Comparison of ENCODE assay signal across 8 cellular contexts in genomic region chr10:133378251-133379096, GRCh38. TPM values are rescaled to one million over a fixed set of nuclear protein-coding genes. Genes with fewer than 3 reads are reported as not detected.
A peak's percentile ranks its signal among the peaks of the same experiment; 100 is the strongest.
DNase-seq lines count a peak whose midpoint lies in the region; ATAC-seq and TF ChIP-seq lines count a peak whose summit lies in the region.

No MANE protein-coding gene starts in this region.

- peaks cover 5% of the 10 kb centered on the region for H3K4me1 ChIP-seq in RWPE2 (ENCODE audit: insufficient read depth, poor library complexity, severe bottlenecking)

- no peaks in the 10 kb centered on the region for H3K36me3 ChIP-seq in RWPE2 (ENCODE audit: low read depth)

- H3K4me1 Mint-ChIP-seq in activated naive CD8-positive, alpha-beta T cell treated with anti-CD3 and anti-CD28 coated beads, Interleukin-2, amount 50 U/mL, for 24 hours: peaks cover 12% of the 10 kb centered on the region

- H3K9me3 Mint-ChIP-seq in activated naive CD8-positive, alpha-beta T cell treated with anti-CD3 and anti-CD28 coated beads, Interleukin-2, amount 50 U/mL, for 24 hours: no peaks in the 10 kb centered on the region

- H3K27me3 Mint-ChIP-seq in activated naive CD8-positive, alpha-beta T cell treated with anti-CD3 and anti-CD28 coated beads, Interleukin-2, amount 50 U/mL, for 24 hours: peaks cover 1% of the 10 kb centered on the region

- no peaks in the 10 kb centered on the region for H3K9me3 ChIP-seq in RWPE2 (ENCODE audit: severe bottlenecking)

- TF ChIP-seq CTCF in RWPE2 (IDR thresholded peaks at IDR 0.05; ENCODE audit: poor library complexity, severe bottlenecking): no peak

- peak overlapping the region; percentile 73 for H3K4me3 Mint-ChIP-seq in activated naive CD8-positive, alpha-beta T cell treated with anti-CD3 and anti-CD28 coated beads, Interleukin-2, amount 50 U/mL, for 24 hours

- H3K27ac Mint-ChIP-seq in activated naive CD8-positive, alpha-beta T cell treated with anti-CD3 and anti-CD28 coated beads, Interleukin-2, amount 50 U/mL, for 24 hours: no peak overlapping the region

- peak overlapping the region; percentile 47 for H3K4me3 ChIP-seq in RWPE2 (ENCODE audit: severe bottlenecking)

- H3K27me3 ChIP-seq in RWPE2 (ENCODE audit: insufficient read depth, poor library complexity, severe bottlenecking): no peaks in the 10 kb centered on the region

- H3K27ac ChIP-seq in RWPE2 (ENCODE audit: poor library complexity, severe bottlenecking): no peak overlapping the region

- ATAC-seq in GM19025 (IDR thresholded peaks at IDR 0.05; ENCODE audit: low read depth, unreplicated experiment) (peak; percentile 41), HG03280 (IDR thresholded peaks at IDR 0.05; ENCODE audit: unreplicated experiment) (peak; percentile 31), RWPE2 (ENCODE audit: low read depth) (peak; percentile 45), Right ventricle myocardium superior (ENCODE audit: poor library complexity) (peak; percentile 88)
- ATAC-seq in activated naive CD8-positive, alpha-beta T cell treated with anti-CD3 and anti-CD28 coated beads, Interleukin-2, amount 50 U/mL, for 24 hours: peak; percentile 34

- peak; percentile 70 for DNase-seq in Ammon's horn (ENCODE audit: low spot score)
- DNase-seq in RWPE2 (ENCODE audit: low spot score): no peak
- DNase-seq in activated naive CD8-positive, alpha-beta T cell treated with anti-CD3 and anti-CD28 coated beads, Interleukin-2, amount 50 U/mL, for 24 hours: peak; percentile 65
- DNase-seq in Right ventricle myocardium superior: peak; percentile 85
- DNase-seq in occipital lobe (lab: John Stamatoyannopoulos, UW): peak; percentile 38
- DNase-seq in NCI-H1048 (lab: John Stamatoyannopoulos, UW): no peak

- H3K36me3 Mint-ChIP-seq in activated naive CD8-positive, alpha-beta T cell treated with anti-CD3 and anti-CD28 coated beads, Interleukin-2, amount 50 U/mL, for 24 hours (ENCODE audit: low read depth): peaks cover 2% of the 10 kb centered on the region

- intact Hi-C loops in Right ventricle myocardium superior (cut with DNase I): no loop called here

RNA-seq across cellular contexts. Expression of gene PAOX, which starts 0.6 kb away (rescaled TPM):
- total RNA-seq in Right ventricle myocardium superior (3.4 TPM), occipital lobe (10.1 TPM)

RNA-seq across cellular contexts. Expression of gene ECHS1, which starts 5.3 kb away (rescaled TPM):
- total RNA-seq in Right ventricle myocardium superior (239 TPM), occipital lobe (28.2 TPM)

RNA-seq across cellular contexts. Expression of gene MTG1, which starts 15.5 kb away (rescaled TPM):
- 14.7 TPM for total RNA-seq in Right ventricle myocardium superior
- 14.8 TPM for total RNA-seq in occipital lobe

RNA-seq across cellular contexts. Expression of gene FUOM, which starts 20.7 kb away (rescaled TPM):
- total RNA-seq in Right ventricle myocardium superior (7.4 TPM), occipital lobe (6.9 TPM)

RNA-seq across cellular contexts. Expression of gene PRAP1, which starts 31.3 kb away (rescaled TPM):
- total RNA-seq in Right ventricle myocardium superior (not detected), occipital lobe (not detected)

Comparison
In these comparisons a context has a peak if more than half of its experiments do, and no peak if none do; other contexts are left out.
1. DNase-seq: peak in Ammon's horn (single experiment), activated naive CD8-positive, alpha-beta T cell treated with anti-CD3 and anti-CD28 coated beads, Interleukin-2, amount 50 U/mL, for 24 hours (single experiment), Right ventricle myocardium superior (single experiment) and occipital lobe (single experiment); none in RWPE2 (single experiment) and NCI-H1048 (single experiment).
2. ATAC-seq: peak in every context shown above with its lines; median percentile 88 in Right ventricle myocardium superior; 45 in RWPE2; 41 in GM19025; 34 in activated naive CD8-positive, alpha-beta T cell treated with anti-CD3 and anti-CD28 coated beads, Interleukin-2, amount 50 U/mL, for 24 hours; 31 in HG03280.